Comparison of ENCODE assay signal across 20 cellular contexts in genomic region chr9:14526504-14526903, GRCh38.
"Had no signal": no experiment of that assay in that cellular context is flagged by ENCODE, and none has a peak within 500 bp of the region (broad histone marks: within the 10 kb centered on the region; RNA-seq: fewer than 3 reads in every experiment).

No MANE protein-coding gene starts in this region.

- H3K9me3 ChIP-seq: esophagus muscularis mucosa, gastrocnemius medialis, heart right ventricle, right atrium auricular region, sigmoid colon, testis, tibial nerve, upper lobe of right lung, vagina had no signal

- H3K4me1 ChIP-seq: esophagus muscularis mucosa, right atrium auricular region, testis, upper lobe of right lung, vagina had no signal

- ATAC-seq: effector memory CD8-positive, alpha-beta T cell; gastrocnemius medialis; heart right ventricle; naive thymus-derived CD4-positive, alpha-beta T cell; stimulated activated naive B cell treated with anti-CD40 and anti-IgM and Interleukin-4, amounts not matched to agents 10 μg/mL and 1 μg/mL and 100 μg/mL, for 72 hours; stimulated activated naive CD8-positive, alpha-beta T cell treated with anti-CD3 and anti-CD28 coated beads, Interleukin-15, amount 100 ng/mL, for 72 hours; upper lobe of right lung had no signal

- DNase-seq: effector memory CD8-positive, alpha-beta T cell; gastrocnemius medialis; heart right ventricle; hypothalamus; kidney glomerular epithelial cell; mesendoderm; naive thymus-derived CD4-positive, alpha-beta T cell; nephron progenitor cell; sigmoid colon; stimulated activated CD4-positive, alpha-beta T cell treated with anti-CD3 and anti-CD28 coated beads, Interleukin-2, amount 100 ng/mL, for 24 hours; stimulated activated CD4-positive, alpha-beta T cell treated with anti-CD3 and anti-CD28 coated beads, Interleukin-4, amount 100 ng/mL, for 4 hours; stimulated activated naive B cell treated with anti-CD40 and anti-IgM and Interleukin-4, amounts not matched to agents 10 μg/mL and 1 μg/mL and 100 μg/mL, for 72 hours; stimulated activated naive CD8-positive, alpha-beta T cell treated with anti-CD3 and anti-CD28 coated beads, Interleukin-15, amount 100 ng/mL, for 72 hours; testis; upper lobe of right lung had no signal

- H3K36me3 ChIP-seq: esophagus muscularis mucosa, gastrocnemius medialis, heart right ventricle, right atrium auricular region, sigmoid colon, tibial nerve, upper lobe of right lung, vagina had no signal

- H3K4me3 ChIP-seq: esophagus muscularis mucosa, gastrocnemius medialis, heart right ventricle, right atrium auricular region, sigmoid colon, skin epidermis, testis, tibial nerve, upper lobe of right lung, vagina had no signal
